In genomic region chr15:73558529-73558928, GRCh38 we compare ENCODE assay signal across 31 cellular contexts.
"Had no signal": no experiment of that assay in that cellular context is flagged by ENCODE, and none has a peak within 500 bp of the region (broad histone marks: within the 10 kb centered on the region; RNA-seq: fewer than 3 reads in every experiment).

No MANE protein-coding gene starts in this region.

- H3K36me3 ChIP-seq: ovary had no signal

- H3K4me3 Mint-ChIP-seq: immature natural killer cell; mesothelial cell of epicardium; natural killer cell; nephron progenitor cell; neural progenitor cell; stimulated activated naive B cell treated with anti-CD40 and anti-IgM and Interleukin-4, amounts not matched to agents 10 μg/mL and 1 μg/mL and 100 μg/mL, for 72 hours had no signal

- H3K4me1 Mint-ChIP-seq: immature natural killer cell, naive B cell, natural killer cell had no signal

- H3K9ac ChIP-seq: neural progenitor cell had no signal

- H3K9me3 Mint-ChIP-seq: immature natural killer cell; mesothelial cell of epicardium; naive B cell; natural killer cell; nephron progenitor cell; neural progenitor cell; stimulated activated naive B cell treated with anti-CD40 and anti-IgM and Interleukin-4, amounts not matched to agents 10 μg/mL and 1 μg/mL and 100 μg/mL, for 72 hours had no signal

- H3K27ac Mint-ChIP-seq: immature natural killer cell; mesothelial cell of epicardium; natural killer cell; nephron progenitor cell; neural progenitor cell; progenitor cell of endocrine pancreas; stimulated activated naive B cell treated with anti-CD40 and anti-IgM and Interleukin-4, amounts not matched to agents 10 μg/mL and 1 μg/mL and 100 μg/mL, for 72 hours had no signal

- H3K4me2 ChIP-seq: neural progenitor cell had no signal

- H3K27ac ChIP-seq: left ventricle myocardium inferior, neural progenitor cell, neutrophil, ovary, skin epidermis, stomach, testis, thyroid gland, transverse colon, upper lobe of left lung, vagina had no signal

- H3K27me3 ChIP-seq: neural progenitor cell, neutrophil, ovary, stomach, testis, thyroid gland, transverse colon, upper lobe of left lung, vagina had no signal

- H3K9me3 ChIP-seq: left ventricle myocardium inferior, neutrophil, ovary, stomach, testis, thyroid gland, transverse colon, upper lobe of left lung, vagina had no signal

- DNase-seq: hypothalamus; immature natural killer cell; kidney; left ventricle myocardium inferior; mesendoderm; naive B cell; natural killer cell; nephron progenitor cell; occipital lobe; ovary; retina; right cardiac atrium; stimulated activated CD4-positive, alpha-beta T cell treated with anti-CD3 and anti-CD28 coated beads, Interleukin-12 subunit alpha, Interleukin-12 subunit beta, amount 100 ng/mL, for 4 hours; stimulated activated CD4-positive, alpha-beta T cell treated with anti-CD3 and anti-CD28 coated beads, Interleukin-15, amount 100 ng/mL, for 24 hours; stimulated activated CD4-positive, alpha-beta T cell treated with anti-CD3 and anti-CD28 coated beads, Interleukin-2, amount 100 ng/mL, for 24 hours; stimulated activated CD4-positive, alpha-beta T cell treated with anti-CD3 and anti-CD28 coated beads, Interleukin-4, amount 100 ng/mL, for 1 hour; stimulated activated naive B cell treated with anti-CD40 and anti-IgM and Interleukin-4, amounts not matched to agents 10 μg/mL and 1 μg/mL and 100 μg/mL, for 72 hours; stimulated activated naive CD8-positive, alpha-beta T cell treated with anti-CD3 and anti-CD28 coated beads, Interleukin-15, Interleukin-2, amounts not matched to agents 100 U/mL and 50 U/mL, for 24 hours; stomach; testis; thyroid gland; transverse colon; upper lobe of left lung had no signal

- H3K27me3 Mint-ChIP-seq: naive B cell; progenitor cell of endocrine pancreas; stimulated activated naive B cell treated with anti-CD40 and anti-IgM and Interleukin-4, amounts not matched to agents 10 μg/mL and 1 μg/mL and 100 μg/mL, for 72 hours had no signal

- ATAC-seq: natural killer cell; right cardiac atrium; sciatic nerve; stimulated activated naive B cell treated with anti-CD40 and anti-IgM and Interleukin-4, amounts not matched to agents 10 μg/mL and 1 μg/mL and 100 μg/mL, for 72 hours; stimulated activated naive CD8-positive, alpha-beta T cell treated with anti-CD3 and anti-CD28 coated beads, Interleukin-15, Interleukin-2, amounts not matched to agents 100 U/mL and 50 U/mL, for 24 hours had no signal

- H3K4me3 ChIP-seq: left ventricle myocardium inferior, lung, neural progenitor cell, ovary, skin epidermis, stomach, testis, thyroid gland, transverse colon, upper lobe of left lung, vagina had no signal

- H3K4me1 ChIP-seq: left ventricle myocardium inferior, neural progenitor cell, stomach, transverse colon, upper lobe of left lung, vagina had no signal
